8 cellular contexts compared by ENCODE assay signal in genomic region chr9:15485836-15486678, GRCh38. TPM values are rescaled to one million over a fixed set of nuclear protein-coding genes. Genes with fewer than 3 reads are reported as not detected.
DNase-seq lines count a peak whose midpoint lies in the region; ATAC-seq, FAIRE-seq and TF ChIP-seq lines count a peak whose summit lies in the region.

No MANE protein-coding gene starts in this region.

- peak; percentile 55 for FAIRE-seq in GM18507 (lab: Jason Lieb, UNC)

- no peak for TF ChIP-seq EP300 in suprapubic skin (IDR thresholded peaks at IDR 0.05)

- H3K27ac ChIP-seq in suprapubic skin = no peak overlapping the region

- H3K27me3 Mint-ChIP-seq in WTC11 (ENCODE audit: low read depth) (no peaks in the 10 kb centered on the region), immature natural killer cell (ENCODE audit: low read depth in 3 of 3) (peaks cover 0 to 2% (median 0%) of the 10 kb centered on the region in 3 donors)

- H3K9me3 ChIP-seq in suprapubic skin = no peaks in the 10 kb centered on the region

- POLR2A ChIA-PET in WTC11 (lab: Charles Lee) = no interaction called here

- no peak for TF ChIP-seq CTCF in WTC11 (IDR thresholded peaks at IDR 0.05)
- peak in 1 of 2 donors; percentile 8 for TF ChIP-seq CTCF in suprapubic skin (IDR thresholded peaks at IDR 0.05)

- H3K9me3 Mint-ChIP-seq in WTC11 = 0 out of 2 replicates have a peak, but pooled peaks cover under 1% of the 10 kb centered on the region
- H3K9me3 Mint-ChIP-seq in immature natural killer cell = no peaks in the 10 kb centered on the region

- peaks cover 3% of the 10 kb centered on the region for H3K36me3 ChIP-seq in suprapubic skin

- H3K4me1 ChIP-seq in suprapubic skin = no peaks in the 10 kb centered on the region

- WGBS in suprapubic skin = 46% methylated on average over 2 of the region's 2 CpGs

- peaks cover 9% of the 10 kb centered on the region for H3K4me1 Mint-ChIP-seq in WTC11
- peaks cover 3 to 26% of the 10 kb centered on the region in 2 donors for H3K4me1 Mint-ChIP-seq in immature natural killer cell

- no peaks in the 10 kb centered on the region for H3K27me3 ChIP-seq in suprapubic skin

- no peak overlapping the region for H3K4me3 ChIP-seq in suprapubic skin

- no peak overlapping the region for H3K4me3 Mint-ChIP-seq in WTC11
- no peak overlapping the region for H3K4me3 Mint-ChIP-seq in immature natural killer cell

- CTCF ChIA-PET in WTC11 (lab: Charles Lee) = interaction anchor here (0.7 kb wide), 1 partner anchor 16 kb away, joined by 4 read pairs; no protein-coding TSS in a partner anchor

- H3K36me3 Mint-ChIP-seq in WTC11 = peaks cover 71% of the 10 kb centered on the region
- H3K36me3 Mint-ChIP-seq in immature natural killer cell = peaks cover 7 to 17% (median 11%) of the 10 kb centered on the region in 3 donors

- 0 out of 2 replicates have a peak overlapping the region, but pooled peaks have one; percentile 5 for H3K27ac Mint-ChIP-seq in WTC11
- H3K27ac Mint-ChIP-seq in immature natural killer cell = peak overlapping the region in 3 of 6 donors; percentile 1 to 66 (median 5)

- ATAC-seq in WTC11 = no peak
- ATAC-seq in GM21825 (IDR thresholded peaks at IDR 0.05; ENCODE audit: unreplicated experiment) = no peak
- ATAC-seq in HG03135 (IDR thresholded peaks at IDR 0.05; ENCODE audit: unreplicated experiment) = no peak

- TF ChIP-seq POLR2A in suprapubic skin (IDR thresholded peaks at IDR 0.05) = no peak

- DNase-seq in AG08395 (ENCODE audit: low spot score) (peak; percentile 18), GM18507 (ENCODE audit: extremely low spot score, insufficient read length, low read depth) (no peak), WTC11 (ENCODE audit: low spot score) (no peak), immature natural killer cell (peak in 2 of 3 donors; percentile 15 to 20), suprapubic skin (ENCODE audit: low spot score in 2 of 2) (no peak)
- DNase-seq in activated CD8-positive, alpha-beta memory T cell treated with anti-CD3 and anti-CD28 coated beads, Interleukin-2, amount 50 U/mL, for 48 hours = no peak

TF ChIP-seq in WTC11, 78 proteins besides CTCF, POLR2A, EP300 and RAD21 (continues in another document):
- TF ChIP-seq ZNF219 (CRISPR knock-in tag; IDR thresholded peaks at IDR 0.05; ENCODE audit: borderline replicate concordance) = no peak
- TF ChIP-seq MLX (CRISPR knock-in tag; IDR thresholded peaks at IDR 0.05) = no peak
- no peak for TF ChIP-seq E2F5 (CRISPR knock-in tag; IDR thresholded peaks at IDR 0.05)
- no peak for TF ChIP-seq FOXP4 (CRISPR knock-in tag; IDR thresholded peaks at IDR 0.05)
- no peak for TF ChIP-seq FOXK1 (CRISPR knock-in tag; IDR thresholded peaks at IDR 0.05)
- TF ChIP-seq ZNF396 (CRISPR knock-in tag; IDR thresholded peaks at IDR 0.05; ENCODE audit: borderline replicate concordance) = no peak
- TF ChIP-seq ZNF121 (CRISPR knock-in tag; IDR thresholded peaks at IDR 0.05) = no peak
- TF ChIP-seq SMAD4 (CRISPR knock-in tag; IDR thresholded peaks at IDR 0.05) = no peak
- no peak for TF ChIP-seq ERG (CRISPR knock-in tag; IDR thresholded peaks at IDR 0.05)
- TF ChIP-seq ZNF281 (CRISPR knock-in tag; IDR thresholded peaks at IDR 0.05) = no peak
- TF ChIP-seq SP1 (CRISPR knock-in tag; conservative IDR thresholded peaks at IDR 0.05) = no peak
- no peak for TF ChIP-seq ARID4B (CRISPR knock-in tag; IDR thresholded peaks at IDR 0.05; ENCODE audit: borderline replicate concordance)

RNA-seq across cellular contexts. Expression of gene PSIP1, which starts 24.7 kb away (rescaled TPM):
- total RNA-seq in WTC11 (2021) (302 to 321 TPM (median 311 TPM) in 3 replicates), suprapubic skin (10 to 100 TPM; 13.0 to 30.0 (median 16.0) TPM)
- polyA plus RNA-seq in immature natural killer cell = 10 to 100 TPM; 26.7 to 73.0 (median 64.8) TPM

Comparison
In these comparisons a context has a peak if more than half of its experiments do, and no peak if none do; other contexts are left out.
1. DNase-seq: peak in AG08395 (single experiment) and immature natural killer cell (2 of 3); none in GM18507 (single experiment), WTC11 (single experiment), suprapubic skin (0 of 2) and activated CD8-positive, alpha-beta memory T cell treated with anti-CD3 and anti-CD28 coated beads, Interleukin-2, amount 50 U/mL, for 48 hours (single experiment).